16 cellular contexts compared by ENCODE assay signal in genomic region chr6:134564705-134565104, GRCh38.
DNase-seq lines count a peak whose midpoint lies in the region; ATAC-seq and TF ChIP-seq lines count a peak whose summit lies in the region.
"Had no signal": no experiment of that assay in that cellular context is flagged by ENCODE, and none has a peak within 500 bp of the region (broad histone marks: within the 10 kb centered on the region; RNA-seq: fewer than 3 reads in every experiment).

No MANE protein-coding gene starts in this region.

- H3K27me3 ChIP-seq in dorsolateral prefrontal cortex (no peaks in the 10 kb centered on the region), prostate gland (replicated peaks; ENCODE audit: insufficient read depth) (no peaks in the 10 kb centered on the region)
- H3K27me3 ChIP-seq: BLaER1 had no signal

- peak overlapping the region; percentile 49 to 100 (median 97) for H3K27ac ChIP-seq in dorsolateral prefrontal cortex
- no peak overlapping the region for H3K27ac ChIP-seq in prostate gland
- H3K27ac ChIP-seq: BLaER1, HL-60 had no signal

- H3K36me3 ChIP-seq in prostate gland: no peaks in the 10 kb centered on the region
- H3K36me3 ChIP-seq: BLaER1 had no signal

- no peak for TF ChIP-seq POLR2A in prostate gland (IDR thresholded peaks at IDR 0.05)

- intact Hi-C loops in dorsolateral prefrontal cortex (cut with DNase I) (loop anchor here (2.0 to 10.0 kb wide), 8 partner anchors 68 to 390 kb away; partner anchors contain the start of gene SGK1 (in 2 of the 2)), prostate gland (cut with DNase I) (no loop called here)

- H3K4me3 ChIP-seq in dorsolateral prefrontal cortex: peak overlapping the region in 1 of 59 donors; percentile 30
- H3K4me3 ChIP-seq in prostate gland: no peak overlapping the region
- H3K4me3 ChIP-seq: BLaER1 had no signal

- 40% methylated on average over 5 of the region's 5 CpGs for WGBS in prostate gland

- no peaks in the 10 kb centered on the region for H3K9me3 ChIP-seq in prostate gland

- ATAC-seq in HG02571 (IDR thresholded peaks at IDR 0.05; ENCODE audit: unreplicated experiment): no peak
- ATAC-seq: activated CD4-positive, alpha-beta T cell treated with anti-CD3 and anti-CD28 coated beads for 36 hours; stimulated activated naive CD8-positive, alpha-beta T cell treated with anti-CD3 and anti-CD28 coated beads, Interleukin-15, amount 100 ng/mL, for 72 hours had no signal

- DNase-seq in NCI-H1092 (lab: John Stamatoyannopoulos, UW) (peak; percentile 66), NCI-H345 treated with DMSO at 0.1 percent for 48 hours (lab: John Stamatoyannopoulos, UW; ENCODE audit: unreplicated experiment) (peak; percentile 97), dorsolateral prefrontal cortex (peak; percentile 15 to 93 (median 75)), prostate gland (ENCODE audit: low spot score) (peak; percentile 46), GOT3 (lab: John Stamatoyannopoulos, UW) (no peak)
- DNase-seq in activated CD8-positive, alpha-beta memory T cell treated with anti-CD3 and anti-CD28 coated beads, Interleukin-2, amount 50 U/mL, for 48 hours: no peak
- DNase-seq: activated CD4-positive, alpha-beta T cell treated with anti-CD3 and anti-CD28 coated beads for 36 hours; DMS79 treated with DMSO at 0.1 percent for 48 hours; effector memory CD4-positive, alpha-beta T cell; KG1; NCI-H1694 treated with DMSO at 0.1 percent for 48 hours; stimulated activated CD4-positive, alpha-beta T cell treated with anti-CD3 and anti-CD28 coated beads, Interleukin-15, amount 100 ng/mL, for 24 hours; stimulated activated naive CD8-positive, alpha-beta T cell treated with anti-CD3 and anti-CD28 coated beads, Interleukin-15, amount 100 ng/mL, for 72 hours had no signal

- H3K4me1 ChIP-seq in prostate gland (replicated peaks): no peaks in the 10 kb centered on the region

- TF ChIP-seq CTCF in dorsolateral prefrontal cortex (IDR thresholded peaks at IDR 0.05 in 54 of 56, conservative IDR thresholded peaks at IDR 0.05 in 2 of 56; ENCODE audit: low read depth in 1 of 56, partially characterized antibody in 56 of 56) (peak in 3 of 56 donors; percentile 10 to 26 (median 19)), prostate gland (IDR thresholded peaks at IDR 0.05) (no peak)

Comparison
In these comparisons a context has a peak if more than half of its experiments do, and no peak if none do; other contexts are left out.
1. DNase-seq: peak in NCI-H1092 (single experiment), NCI-H345 treated with DMSO at 0.1 percent for 48 hours (single experiment), dorsolateral prefrontal cortex (10 of 10) and prostate gland (single experiment); none in activated CD8-positive, alpha-beta memory T cell treated with anti-CD3 and anti-CD28 coated beads, Interleukin-2, amount 50 U/mL, for 48 hours (single experiment) and GOT3 (single experiment).
2. H3K27ac ChIP-seq: peak in dorsolateral prefrontal cortex (59 of 59); none in prostate gland (0 of 2).